ENCODE assay signal across 8 cellular contexts in genomic region chr9:128881884-128882676, GRCh38. TPM values are rescaled to one million over a fixed set of nuclear protein-coding genes. Genes with fewer than 3 reads are reported as not detected.
DNase-seq lines count a peak whose midpoint lies in the region; ATAC-seq, FAIRE-seq and TF ChIP-seq lines count a peak whose summit lies in the region.

Gene KYAT1, minus strand, starts transcription at chr9:128881950. Its CDS starts 36,545 bp downstream, at chr9:128845405.
Gene LRRC8A, plus strand, starts transcription at chr9:128882133. Its CDS starts 25,032 bp downstream, at chr9:128907165.

- H3K27ac Mint-ChIP-seq in activated T-cell treated with anti-CD3 and anti-CD28 coated beads, Interleukin-2, amount 50 U/mL, for 72 hours = peak within 1 kb of the TSS; percentile 94

- peaks cover 6% of the 10 kb centered on the region for H3F3A ChIP-seq in DOHH2 (ENCODE audit: control insufficient read depth, insufficient read depth)
- H3F3A ChIP-seq in GM23248 (ENCODE audit: insufficient read depth) = no peaks in the 10 kb centered on the region

- H3K27me3 ChIP-seq in DOHH2 (ENCODE audit: control insufficient read depth, low read length) = no peaks in the 10 kb centered on the region
- no peaks in the 10 kb centered on the region for H3K27me3 ChIP-seq in GM23248 (replicated peaks; ENCODE audit: insufficient read depth)
- H3K27me3 ChIP-seq in Karpas-422 (ENCODE audit: low read length) = no peaks in the 10 kb centered on the region
- no peaks in the 10 kb centered on the region for H3K27me3 ChIP-seq in muscle layer of duodenum (ENCODE audit: low read depth, low read length)

- H3K36me3 Mint-ChIP-seq in activated T-cell treated with anti-CD3 and anti-CD28 coated beads, Interleukin-2, amount 50 U/mL, for 72 hours (ENCODE audit: insufficient read depth in 2 of 2) = peaks cover 0 to 7% of the 10 kb centered on the region in 2 donors

- peak within 1 kb of the TSS; percentile 96 to 99 for H3K4me3 Mint-ChIP-seq in activated T-cell treated with anti-CD3 and anti-CD28 coated beads, Interleukin-2, amount 50 U/mL, for 72 hours

- ATAC-seq in activated T-cell treated with anti-CD3 and anti-CD28 coated beads, Interleukin-2, amount 50 U/mL, for 72 hours (replicated peaks in 1 of 2) = peak; percentile 95
- ATAC-seq in esophagus mucosa = peak; percentile 85

- H3K4me1 Mint-ChIP-seq in activated T-cell treated with anti-CD3 and anti-CD28 coated beads, Interleukin-2, amount 50 U/mL, for 72 hours (ENCODE audit: low read depth) = peaks cover 59% of the 10 kb centered on the region

- no peaks in the 10 kb centered on the region for H4K20me1 ChIP-seq in DOHH2 (ENCODE audit: control insufficient read depth, insufficient read depth, low read depth, low read length)
- H4K20me1 ChIP-seq in GM23248 (ENCODE audit: insufficient read depth) = no peaks in the 10 kb centered on the region
- H4K20me1 ChIP-seq in Karpas-422 (ENCODE audit: insufficient read depth, low read depth, low read length) = no peaks in the 10 kb centered on the region; the same call in 1 of the 2 replicates

- H3K4me3 ChIP-seq in DOHH2 (ENCODE audit: low read length) (peak within 1 kb of the TSS; percentile 82), GM23248 (peak within 1 kb of the TSS; percentile 88), Karpas-422 (ENCODE audit: low read length) (peak within 1 kb of the TSS; percentile 99), muscle layer of duodenum (ENCODE audit: low read depth in 1 of 2, low read length in 2 of 2) (peak within 1 kb of the TSS; percentile 85 to 100)

- H3K79me2 ChIP-seq in DOHH2 (ENCODE audit: control insufficient read depth, low read length) = peaks cover 86% of the 10 kb centered on the region
- H3K79me2 ChIP-seq in GM23248 (ENCODE audit: insufficient read depth) = peaks cover 65% of the 10 kb centered on the region
- peaks cover 74% of the 10 kb centered on the region for H3K79me2 ChIP-seq in Karpas-422 (ENCODE audit: low read length)

- in situ Hi-C loops in GM23248 (cut with MboI) = no loop called here

- H2AFZ ChIP-seq in GM23248 = peak within 1 kb of the TSS; percentile 95
- H2AFZ ChIP-seq in Karpas-422 (ENCODE audit: low read length) = peak within 1 kb of the TSS; percentile 54; the same call in 1 of the 2 replicates

- H3K9ac ChIP-seq in GM23248 = peak within 1 kb of the TSS; percentile 87
- peak within 1 kb of the TSS; percentile 88 for H3K9ac ChIP-seq in Karpas-422 (ENCODE audit: low read length)

- DNase-seq in GM23248 (peak; percentile 99), Karpas-422 (peak; percentile 99), RCC 7860 (ENCODE audit: low spot score) (peak; percentile 89)
- DNase-seq in activated T-cell treated with anti-CD3 and anti-CD28 coated beads, Interleukin-2, amount 50 U/mL, for 72 hours = peak; percentile 99 to 100
- DNase-seq in stimulated activated CD8-positive, alpha-beta memory T cell treated with anti-CD3 and anti-CD28 coated beads, Interleukin-7, amount 100 ng/mL, for 24 hours (ENCODE audit: low read depth) = peak; percentile 99

- H3K27ac ChIP-seq in DOHH2 (ENCODE audit: low read depth, low read length) = peak within 1 kb of the TSS; percentile 89
- H3K27ac ChIP-seq in GM23248 = peak within 1 kb of the TSS; percentile 69
- peak within 1 kb of the TSS; percentile 93 for H3K27ac ChIP-seq in Karpas-422 (ENCODE audit: low read length)
- H3K27ac ChIP-seq in muscle layer of duodenum (ENCODE audit: low read length) = peak within 1 kb of the TSS; percentile 98

- no peak for TF ChIP-seq CTCF in DOHH2 (IDR thresholded peaks at IDR 0.05; ENCODE audit: low read depth, low read length, poor library complexity, severe bottlenecking)

- peaks cover 26% of the 10 kb centered on the region for H3K36me3 ChIP-seq in DOHH2 (ENCODE audit: control insufficient read depth, low read length)
- H3K36me3 ChIP-seq in GM23248 (ENCODE audit: low read depth) = peaks cover 5% of the 10 kb centered on the region; the same call in 1 of the 2 replicates
- H3K36me3 ChIP-seq in Karpas-422 (ENCODE audit: insufficient read depth, low read length) = no peaks in the 10 kb centered on the region; the same call in 1 of the 2 replicates
- peaks cover 10 to 12% of the 10 kb centered on the region in 2 donors for H3K36me3 ChIP-seq in muscle layer of duodenum (ENCODE audit: control insufficient read depth in 1 of 2, insufficient read depth in 2 of 2, low read length in 2 of 2)

- peaks cover 31% of the 10 kb centered on the region for H3K4me1 ChIP-seq in DOHH2 (ENCODE audit: control insufficient read depth, low read length)
- H3K4me1 ChIP-seq in GM23248 (ENCODE audit: insufficient read depth) = peaks cover 11% of the 10 kb centered on the region; the same call in 1 of the 2 replicates
- peaks cover 26% of the 10 kb centered on the region for H3K4me1 ChIP-seq in Karpas-422 (ENCODE audit: low read length)
- H3K4me1 ChIP-seq in muscle layer of duodenum (ENCODE audit: control insufficient read depth in 1 of 2, insufficient read depth in 2 of 2, low read length in 2 of 2) = peaks cover 13 to 34% of the 10 kb centered on the region in 2 donors

- no peaks in the 10 kb centered on the region for H3K9me2 ChIP-seq in DOHH2 (replicated peaks; ENCODE audit: control insufficient read depth, low read length)
- no peaks in the 10 kb centered on the region for H3K9me2 ChIP-seq in GM23248 (ENCODE audit: insufficient read depth)
- no peaks in the 10 kb centered on the region for H3K9me2 ChIP-seq in Karpas-422 (replicated peaks; ENCODE audit: insufficient read depth, low read length)

- peak; percentile 72 for FAIRE-seq in RCC 7860 (lab: Jason Lieb, UNC)

- H3K9me3 ChIP-seq in DOHH2 (ENCODE audit: control insufficient read depth, insufficient read depth, low read length) (no peaks in the 10 kb centered on the region), GM23248 (ENCODE audit: low read depth) (no peaks in the 10 kb centered on the region), Karpas-422 (ENCODE audit: low read length) (no peaks in the 10 kb centered on the region), muscle layer of duodenum (ENCODE audit: control insufficient read depth in 1 of 2, low read length in 2 of 2) (no peaks in the 10 kb centered on the region)

- H3K4me2 ChIP-seq in DOHH2 (ENCODE audit: low read length) (peak within 1 kb of the TSS; percentile 82), GM23248 (ENCODE audit: unreplicated experiment) (peak within 1 kb of the TSS; percentile 91), Karpas-422 (ENCODE audit: low read depth, low read length, poor library complexity, severe bottlenecking) (peak within 1 kb of the TSS; percentile 90)

- H3K9me3 Mint-ChIP-seq in activated T-cell treated with anti-CD3 and anti-CD28 coated beads, Interleukin-2, amount 50 U/mL, for 72 hours = no peaks in the 10 kb centered on the region

- no peaks in the 10 kb centered on the region for H3K27me3 Mint-ChIP-seq in activated T-cell treated with anti-CD3 and anti-CD28 coated beads, Interleukin-2, amount 50 U/mL, for 72 hours (ENCODE audit: low read depth)

- 1% methylated on average over 53 to 60 of the region's 70 CpGs for WGBS in GM23248 (ENCODE audit: low coverage in 1 of 2, low lambda C conversion rate in 2 of 2, missing lambda C conversion rate in 2 of 2), 2 experiments

RNA-seq across cellular contexts. Expression of gene KYAT1, which starts in this region (rescaled TPM):
- total RNA-seq in GM23248 (2014; rRNA removed; shearing (Covaris generic)) = 5.1 and 5.8 TPM in 2 replicates
- polyA plus RNA-seq in GM23248 (2016; fragmentation: Nextera tagmentation; extraction: Ambion mirVana) = 4.4 and 5.5 TPM in 2 replicates
- total RNA-seq in Karpas-422 (2014; rRNA removed; shearing (Covaris generic); ENCODE audit: low replicate concordance) = 26.8 and 31.3 TPM in 2 replicates
- 10 to 100 TPM in 1 of 2 donors, 1 to 10 TPM in 1; 8.8 to 13.8 TPM for total RNA-seq in activated T-cell treated with anti-CD3 and anti-CD28 coated beads, Interleukin-2, amount 50 U/mL, for 72 hours
- 3.7 TPM for total RNA-seq in esophagus mucosa

RNA-seq across cellular contexts. Expression of gene LRRC8A, which starts in this region (rescaled TPM):
- total RNA-seq in GM23248 (2014; rRNA removed; shearing (Covaris generic)) = 35.2 and 37.9 TPM in 2 replicates
- polyA plus RNA-seq in GM23248 (2016; fragmentation: Nextera tagmentation; extraction: Ambion mirVana) = 35.6 and 36.5 TPM in 2 replicates
- 6.3 and 7.8 TPM in 2 replicates for total RNA-seq in Karpas-422 (2014; rRNA removed; shearing (Covaris generic); ENCODE audit: low replicate concordance)
- 10 to 100 TPM; 19.2 to 20.1 TPM for total RNA-seq in activated T-cell treated with anti-CD3 and anti-CD28 coated beads, Interleukin-2, amount 50 U/mL, for 72 hours
- total RNA-seq in esophagus mucosa = 75.8 TPM

Comparison
In these comparisons a context has a peak if more than half of its experiments do, and no peak if none do; other contexts are left out.
1. Peak in every context shown above with its lines: DNase-seq, ATAC-seq, H3K4me3 ChIP-seq and H3K27ac ChIP-seq.